Comparison of ENCODE assay signal across 28 cellular contexts in the genomic region with DNA sequence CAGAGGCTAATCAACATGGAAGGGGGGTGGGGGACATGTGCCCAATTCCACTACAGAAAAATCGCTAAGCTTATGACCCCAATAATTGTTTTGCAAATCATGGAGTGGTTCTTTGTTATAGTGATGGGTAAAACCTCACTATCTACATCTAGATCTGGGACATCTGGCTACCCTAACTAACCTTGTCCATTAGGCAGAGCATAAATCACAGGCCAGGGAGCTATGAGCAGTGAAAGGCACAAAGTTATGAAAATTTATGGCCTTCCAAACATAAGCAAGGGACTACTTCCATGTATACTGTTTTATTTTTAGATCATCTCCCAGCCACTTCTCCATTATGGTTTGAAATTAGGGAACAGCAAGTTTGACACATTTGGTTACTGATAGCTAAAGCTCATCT.
"Had no signal": no experiment of that assay in that cellular context is flagged by ENCODE, and none has a peak within 500 bp of the region (broad histone marks: within the 10 kb centered on the region; RNA-seq: fewer than 3 reads in every experiment).

No MANE protein-coding gene starts in this region.

- H3K4me1 Mint-ChIP-seq: endodermal cell; naive thymus-derived CD4-positive, alpha-beta T cell; natural killer cell had no signal

- H3K9me3 ChIP-seq: colonic mucosa, esophagus squamous epithelium, gastrocnemius medialis, heart right ventricle, left lung, lower lobe of right lung had no signal

- H3K9me3 Mint-ChIP-seq: dendritic cell treated with granulocyte-macrophage colony-stimulating factor and Interleukin-4, amounts not matched to agents 40 ng/mL and 50 ng/mL, for 4 days; effector memory CD8-positive, alpha-beta T cell; endodermal cell; natural killer cell had no signal

- H3K27me3 ChIP-seq: colonic mucosa, esophagus squamous epithelium, gastrocnemius medialis, heart right ventricle, left lung had no signal

- H3K27ac Mint-ChIP-seq: dendritic cell treated with granulocyte-macrophage colony-stimulating factor and Interleukin-4, amounts not matched to agents 40 ng/mL and 50 ng/mL, for 4 days; effector memory CD8-positive, alpha-beta T cell; endodermal cell; naive thymus-derived CD4-positive, alpha-beta T cell; natural killer cell had no signal

- DNase-seq: colonic mucosa; cortex of kidney; effector CD8-positive, alpha-beta T cell; effector memory CD8-positive, alpha-beta T cell; endodermal cell; erythroblast; esophagus squamous epithelium; foreskin fibroblast; foreskin melanocyte; gastrocnemius medialis; glutamatergic neuron; head of caudate nucleus; heart right ventricle; hippocampal formation; left colon; left lung; left ventricle myocardium superior; lower lobe of right lung; mesenchymal stem cell; midbrain; naive thymus-derived CD4-positive, alpha-beta T cell; natural killer cell had no signal

- H3K36me3 ChIP-seq: colonic mucosa, esophagus squamous epithelium, gastrocnemius medialis, heart right ventricle, left lung, lower lobe of right lung had no signal

- H3K36me3 Mint-ChIP-seq: naive thymus-derived CD4-positive, alpha-beta T cell; natural killer cell had no signal

- ATAC-seq: effector memory CD8-positive, alpha-beta T cell; esophagus mucosa; gastrocnemius medialis; heart right ventricle; left colon; left lung; left ventricle myocardium superior; lower lobe of right lung; naive thymus-derived CD4-positive, alpha-beta T cell; natural killer cell had no signal

- H3K4me3 Mint-ChIP-seq: dendritic cell treated with granulocyte-macrophage colony-stimulating factor and Interleukin-4, amounts not matched to agents 40 ng/mL and 50 ng/mL, for 4 days; effector memory CD8-positive, alpha-beta T cell; endodermal cell; naive thymus-derived CD4-positive, alpha-beta T cell; natural killer cell had no signal

- FAIRE-seq: endometrium, islet of Langerhans, keratinocyte had no signal

- H3K4me1 ChIP-seq: colonic mucosa, esophagus squamous epithelium, gastrocnemius medialis, heart right ventricle, left lung, lower lobe of right lung had no signal

- H3K27ac ChIP-seq: colonic mucosa, epithelial cell of prostate, esophagus squamous epithelium, gastrocnemius medialis, heart right ventricle, left lung, lower lobe of right lung had no signal

- H3K27me3 Mint-ChIP-seq: dendritic cell treated with granulocyte-macrophage colony-stimulating factor and Interleukin-4, amounts not matched to agents 40 ng/mL and 50 ng/mL, for 4 days had no signal

- H3K4me3 ChIP-seq: colonic mucosa, esophagus squamous epithelium, gastrocnemius medialis, heart right ventricle, left lung, lower lobe of right lung had no signal
